Comparison of ENCODE assay signal across 23 cellular contexts in the genomic region with DNA sequence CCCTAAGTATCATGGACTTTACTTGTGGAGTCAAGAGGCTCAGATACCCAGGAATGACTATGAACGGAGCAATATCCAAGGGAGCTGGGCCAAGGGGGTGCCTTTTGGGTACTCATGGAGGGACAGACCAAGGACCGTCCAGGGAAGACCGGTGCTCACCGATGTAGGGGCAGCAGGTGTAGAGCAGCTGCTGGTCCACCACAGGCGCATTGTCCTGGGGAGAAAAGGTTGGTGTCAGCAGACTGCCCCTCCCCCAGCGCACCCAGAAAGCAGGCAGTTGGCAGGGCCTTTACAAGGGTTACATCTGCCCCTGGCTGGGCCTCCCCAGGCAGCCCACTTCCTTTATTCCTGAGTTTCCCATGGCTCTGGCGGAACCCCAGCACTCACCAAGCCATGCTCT.
"Had no signal": no experiment of that assay in that cellular context is flagged by ENCODE, and none has a peak within 500 bp of the region (broad histone marks: within the 10 kb centered on the region; RNA-seq: fewer than 3 reads in every experiment).

No MANE protein-coding gene starts in this region.

- DNase-seq: effector memory CD8-positive, alpha-beta T cell; erythroblast; hypothalamus; immature natural killer cell; islet precursor cell; kidney glomerular epithelial cell; left colon; left ventricle myocardium superior; lower lobe of right lung; natural killer cell; stimulated activated CD4-positive, alpha-beta T cell treated with anti-CD3 and anti-CD28 coated beads, Interleukin-12 subunit alpha, Interleukin-12 subunit beta, amount 100 ng/mL, for 4 hours; stimulated activated CD4-positive, alpha-beta T cell treated with anti-CD3 and anti-CD28 coated beads, Interleukin-1b, Interleukin-23, amount 100 ng/mL, for 48 hours; stimulated activated CD4-positive, alpha-beta T cell treated with anti-CD3 and anti-CD28 coated beads, Interleukin-4, amount 100 ng/mL, for 1 hour; stimulated activated CD8-positive, alpha-beta memory T cell treated with anti-CD3 and anti-CD28 coated beads, Interleukin-4, amount 100 ng/mL, for 48 hours; stimulated activated naive CD4-positive, alpha-beta T cell treated with Interleukin-2 at 50 U/mL for 16 hours; stomach; thyroid gland; trophoblast cell had no signal

- H3K9me3 ChIP-seq: lower lobe of right lung, neutrophil, prostate gland, right atrium auricular region, stomach, thyroid gland had no signal

- H3K4me3 ChIP-seq: coronary artery, lower lobe of right lung, prostate gland, right atrium auricular region, smooth muscle cell, stomach, thyroid gland had no signal

- ATAC-seq: effector memory CD8-positive, alpha-beta T cell; left colon; left ventricle myocardium superior; lower lobe of right lung; natural killer cell had no signal

- H3K27ac ChIP-seq: lower lobe of right lung, neutrophil, prostate gland, right atrium auricular region, stomach, thyroid gland had no signal

- H3K27me3 ChIP-seq: neutrophil, right atrium auricular region, stomach, thyroid gland had no signal

- H3K4me2 ChIP-seq: smooth muscle cell had no signal

- H3K4me1 ChIP-seq: prostate gland, right atrium auricular region, thyroid gland had no signal
